10 cellular contexts compared by ENCODE assay signal in the genomic region with DNA sequence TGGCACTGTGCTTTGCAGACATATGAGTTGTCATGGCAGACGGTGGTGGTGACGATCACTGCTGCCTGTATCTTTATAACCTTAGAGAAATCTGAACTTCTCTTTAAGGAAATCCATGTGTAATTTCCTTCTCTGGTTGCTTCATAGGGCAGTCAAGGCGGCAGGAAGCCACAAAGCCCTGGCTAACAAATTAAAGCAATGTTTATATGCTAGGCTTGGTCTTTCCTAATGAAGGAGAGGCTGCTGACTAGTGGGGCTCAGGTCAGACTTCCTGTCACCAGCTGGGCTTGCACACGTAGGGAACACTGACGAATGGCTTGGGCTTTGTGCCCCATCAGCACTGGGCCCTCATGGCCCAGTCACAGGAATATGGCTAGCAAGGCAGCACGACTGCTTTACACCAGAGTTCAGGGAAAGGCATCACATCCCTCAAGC. TPM values are rescaled to one million over a fixed set of nuclear protein-coding genes. Genes with fewer than 3 reads are reported as not detected.
A peak's percentile ranks its signal among the peaks of the same experiment; 100 is the strongest.
DNase-seq lines count a peak whose midpoint lies in the region; ATAC-seq and TF ChIP-seq lines count a peak whose summit lies in the region.
"Had no signal": no experiment of that assay in that cellular context is flagged by ENCODE, and none has a peak within 500 bp of the region (broad histone marks: within the 10 kb centered on the region; RNA-seq: fewer than 3 reads in every experiment).

No MANE protein-coding gene starts in this region.

- H3K9me3 Mint-ChIP-seq in nephron progenitor cell (peaks cover 44% of the 10 kb centered on the region), type B pancreatic cell (peaks cover 5% of the 10 kb centered on the region)
- peaks cover 19% of the 10 kb centered on the region for H3K9me3 Mint-ChIP-seq in activated CD4-positive, alpha-beta T cell treated with anti-CD3 and anti-CD28 coated beads, Interleukin-2, amount 10 ng/mL, durations not matched to agents 7 days and 5 days

- no peaks in the 10 kb centered on the region for H3K27me3 Mint-ChIP-seq in nephron progenitor cell (ENCODE audit: low read depth, poor library complexity)
- no peaks in the 10 kb centered on the region for H3K27me3 Mint-ChIP-seq in type B pancreatic cell
- H3K27me3 Mint-ChIP-seq in activated CD4-positive, alpha-beta T cell treated with anti-CD3 and anti-CD28 coated beads, Interleukin-2, amount 10 ng/mL, durations not matched to agents 7 days and 5 days, result no peaks in the 10 kb centered on the region
- H3K27me3 Mint-ChIP-seq: CD4-positive, CD25-positive, alpha-beta regulatory T cell had no signal

- H3K36me3 Mint-ChIP-seq in nephron progenitor cell (ENCODE audit: low read depth) (peaks cover 95% of the 10 kb centered on the region), type B pancreatic cell (peaks cover 38% of the 10 kb centered on the region)
- no peaks in the 10 kb centered on the region for H3K36me3 Mint-ChIP-seq in activated CD4-positive, alpha-beta T cell treated with anti-CD3 and anti-CD28 coated beads, Interleukin-2, amount 10 ng/mL, durations not matched to agents 7 days and 5 days (ENCODE audit: low read depth)

- ATAC-seq in GM21447 (IDR thresholded peaks at IDR 0.05; ENCODE audit: unreplicated experiment) (no peak), GM19351 (IDR thresholded peaks at IDR 0.05; ENCODE audit: unreplicated experiment) (no peak)

- H3K27ac Mint-ChIP-seq in nephron progenitor cell (peak overlapping the region; percentile 88), type B pancreatic cell (no peak overlapping the region)
- no peak overlapping the region for H3K27ac Mint-ChIP-seq in activated CD4-positive, alpha-beta T cell treated with anti-CD3 and anti-CD28 coated beads, Interleukin-2, amount 10 ng/mL, durations not matched to agents 7 days and 5 days
- H3K27ac Mint-ChIP-seq: CD4-positive, CD25-positive, alpha-beta regulatory T cell had no signal

- TF ChIP-seq CTCF in nephron progenitor cell (IDR thresholded peaks at IDR 0.05), result no peak
- no peak for TF ChIP-seq CTCF in type B pancreatic cell (conservative IDR thresholded peaks at IDR 0.05)

- DNase-seq in GDM1 (lab: John Stamatoyannopoulos, UW) (peak; percentile 1), KG1 (lab: John Stamatoyannopoulos, UW) (peak; percentile 9), dermis blood vessel endothelial cell (peak; percentile 56), nephron progenitor cell (no peak), type B pancreatic cell (ENCODE audit: extremely low spot score, unreplicated experiment) (no peak)
- DNase-seq in activated CD4-positive, alpha-beta T cell treated with anti-CD3 and anti-CD28 coated beads, Interleukin-2, amount 10 ng/mL, durations not matched to agents 7 days and 5 days, result no peak
- DNase-seq: CD4-positive, CD25-positive, alpha-beta regulatory T cell had no signal

- H3K4me3 Mint-ChIP-seq in nephron progenitor cell (no peak overlapping the region), type B pancreatic cell (no peak overlapping the region)
- H3K4me3 Mint-ChIP-seq in activated CD4-positive, alpha-beta T cell treated with anti-CD3 and anti-CD28 coated beads, Interleukin-2, amount 10 ng/mL, durations not matched to agents 7 days and 5 days, result no peak overlapping the region
- H3K4me3 Mint-ChIP-seq: CD4-positive, CD25-positive, alpha-beta regulatory T cell had no signal

- POLR2A ChIA-PET in activated CD4-positive, alpha-beta T cell treated with anti-CD3 and anti-CD28 coated beads, Interleukin-2, amount 10 ng/mL, durations not matched to agents 7 days and 5 days (lab: Charles Lee), result no interaction called here

- CTCF ChIA-PET in activated CD4-positive, alpha-beta T cell treated with anti-CD3 and anti-CD28 coated beads, Interleukin-2, amount 10 ng/mL, durations not matched to agents 7 days and 5 days (lab: Charles Lee), result interaction anchor here (0.5 to 0.7 kb wide), 2 partner anchors 11 to 768 kb away, joined by 4 read pairs; no protein-coding TSS in a partner anchor

- H3K4me1 Mint-ChIP-seq in nephron progenitor cell (no peaks in the 10 kb centered on the region), type B pancreatic cell (ENCODE audit: unreplicated experiment) (no peaks in the 10 kb centered on the region)
- H3K4me1 Mint-ChIP-seq in activated CD4-positive, alpha-beta T cell treated with anti-CD3 and anti-CD28 coated beads, Interleukin-2, amount 10 ng/mL, durations not matched to agents 7 days and 5 days, result peaks cover 2% of the 10 kb centered on the region
- H3K4me1 Mint-ChIP-seq: CD4-positive, CD25-positive, alpha-beta regulatory T cell had no signal

RNA-seq across cellular contexts. Expression of a gene that starts 30.2 kb away (rescaled TPM):
- 31.7 and 39.9 TPM in 2 replicates for total RNA-seq in dermis blood vessel endothelial cell
- 27.0 and 34.9 TPM in 2 replicates for total RNA-seq in type B pancreatic cell (ENCODE audit: low replicate concordance)
- 10 to 100 TPM; 32.9 to 42.4 TPM for total RNA-seq in activated CD4-positive, alpha-beta T cell treated with anti-CD3 and anti-CD28 coated beads, Interleukin-2, amount 10 ng/mL, durations not matched to agents 7 days and 5 days

RNA-seq across cellular contexts. Expression of a gene that starts 45.9 kb away (rescaled TPM):
- 2.7 and 2.9 TPM in 2 replicates for total RNA-seq in dermis blood vessel endothelial cell
- 7.4 and 17.9 TPM in 2 replicates for total RNA-seq in type B pancreatic cell (ENCODE audit: low replicate concordance)
- total RNA-seq in activated CD4-positive, alpha-beta T cell treated with anti-CD3 and anti-CD28 coated beads, Interleukin-2, amount 10 ng/mL, durations not matched to agents 7 days and 5 days, result under 1 TPM; 0.10 to 0.17 TPM
- total RNA-seq: CD4-positive, CD25-positive, alpha-beta regulatory T cell; psoas muscle had no signal

Comparison
In these comparisons a context has a peak if more than half of its experiments do, and no peak if none do; other contexts are left out.
1. DNase-seq: peak in GDM1 (single experiment), KG1 (single experiment) and dermis blood vessel endothelial cell (single experiment); none in nephron progenitor cell (single experiment), type B pancreatic cell (single experiment) and activated CD4-positive, alpha-beta T cell treated with anti-CD3 and anti-CD28 coated beads, Interleukin-2, amount 10 ng/mL, durations not matched to agents 7 days and 5 days (single experiment).